Comparison of ENCODE assay signal across 8 cellular contexts in the genomic region with DNA sequence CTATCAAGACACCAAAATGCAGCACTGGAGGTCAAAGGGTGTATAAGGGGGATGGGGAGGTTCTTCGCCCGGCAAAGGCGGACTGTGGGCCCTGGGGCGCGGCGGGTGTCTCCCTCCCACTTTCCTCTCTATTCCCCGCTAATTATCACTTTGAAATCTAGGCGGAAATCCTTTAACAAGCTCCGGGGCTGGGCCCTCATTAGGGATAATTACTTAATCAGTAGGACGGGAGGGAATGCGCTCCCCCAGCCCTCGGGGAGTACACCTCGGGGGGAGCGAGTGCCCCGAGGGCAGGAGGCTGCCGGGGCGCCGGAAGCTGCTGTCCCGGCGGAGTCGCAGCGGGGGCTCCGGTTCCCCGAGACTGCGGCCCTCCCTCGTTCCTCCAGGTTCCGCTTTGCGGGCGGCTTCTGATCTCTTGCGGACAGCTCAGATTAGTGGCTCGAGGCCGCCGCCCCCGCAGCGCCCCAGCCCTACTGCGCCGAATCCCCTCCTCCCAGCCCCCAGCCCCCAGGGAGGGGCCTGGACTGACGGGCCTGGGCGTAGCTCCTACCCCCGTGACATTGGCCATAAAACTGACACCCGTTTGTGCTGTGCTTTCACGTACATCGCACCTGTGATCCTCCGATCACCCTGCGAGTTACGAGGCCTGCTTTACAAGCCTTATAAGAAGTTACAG. TPM values are rescaled to one million over a fixed set of nuclear protein-coding genes. Genes with fewer than 3 reads are reported as not detected.
DNase-seq lines count a peak whose midpoint lies in the region; ATAC-seq and TF ChIP-seq lines count a peak whose summit lies in the region.

No MANE protein-coding gene starts in this region.

- ATAC-seq in HG02840 (IDR thresholded peaks at IDR 0.05; ENCODE audit: low FRiP score, unreplicated experiment) = peak; percentile 57
- peak; percentile 92 for ATAC-seq in upper lobe of left lung (ENCODE audit: low FRiP score in 2 of 2)

- peaks cover 81% of the 10 kb centered on the region for H3K27me3 Mint-ChIP-seq in progenitor cell of endocrine pancreas

- intact Hi-C loops in cardiac septum (cut with DNase I) = no loop called here

- peak overlapping the region; percentile 67 for H3K4me3 Mint-ChIP-seq in progenitor cell of endocrine pancreas (ENCODE audit: low read depth)

- no peaks in the 10 kb centered on the region for H3K36me3 ChIP-seq in upper lobe of left lung

- H3K9me3 ChIP-seq in upper lobe of left lung = no peaks in the 10 kb centered on the region

- H3K4me1 ChIP-seq in upper lobe of left lung = peaks cover 12 to 20% (median 17%) of the 10 kb centered on the region in 4 donors

- peaks cover 3% of the 10 kb centered on the region for H3K9me3 Mint-ChIP-seq in progenitor cell of endocrine pancreas (ENCODE audit: low read depth)

- H3K27ac Mint-ChIP-seq in progenitor cell of endocrine pancreas = no peak overlapping the region

- no peak for TF ChIP-seq CTCF in progenitor cell of endocrine pancreas (IDR thresholded peaks at IDR 0.05; ENCODE audit: unreplicated experiment)
- TF ChIP-seq CTCF in upper lobe of left lung (IDR thresholded peaks at IDR 0.05) = no peak

- WGBS in upper lobe of left lung, 2 donors = 4 to 5% methylated on average over 15 to 38 of the region's 46 CpGs

- H3K36me3 Mint-ChIP-seq in progenitor cell of endocrine pancreas (ENCODE audit: insufficient read depth) = no peaks in the 10 kb centered on the region

- peak; percentile 55 for DNase-seq in Daoy (ENCODE audit: low read depth)
- peak; percentile 46 for DNase-seq in RPMI7951 (ENCODE audit: low read depth)
- peak; percentile 34 to 68 (median 48) for DNase-seq in activated naive CD4-positive, alpha-beta T cell (lab: John Stamatoyannopoulos, UW)
- DNase-seq in cardiac septum (ENCODE audit: low spot score) = peak; percentile 87
- peak; percentile 30 for DNase-seq in progenitor cell of endocrine pancreas (ENCODE audit: low spot score, unreplicated experiment)
- DNase-seq in upper lobe of left lung = peak; percentile 71 to 93
- no peak for DNase-seq in NCI-H1092 (lab: John Stamatoyannopoulos, UW)

- H3K4me3 ChIP-seq in upper lobe of left lung = peak overlapping the region; percentile 19 to 56 (median 45)

- H3K4me1 Mint-ChIP-seq in progenitor cell of endocrine pancreas (ENCODE audit: low read depth) = peaks cover 3% of the 10 kb centered on the region

- TF ChIP-seq EP300 in upper lobe of left lung (IDR thresholded peaks at IDR 0.05) = no peak

- peak overlapping the region; percentile 31 to 84 (median 80) for H3K27ac ChIP-seq in upper lobe of left lung

- no peaks in the 10 kb centered on the region for H3K27me3 ChIP-seq in upper lobe of left lung

- TF ChIP-seq POLR2A in upper lobe of left lung (IDR thresholded peaks at IDR 0.05) = peak in 1 of 4 donors; percentile 60

RNA-seq across cellular contexts. Expression of gene MUCL3, which starts 14.7 kb away (rescaled TPM):
- total RNA-seq in Daoy (2014; rRNA removed; shearing (Covaris generic)) = not detected in 2 replicates
- not detected in 2 replicates for total RNA-seq in RPMI7951 (2014; rRNA removed; shearing (Covaris generic))
- total RNA-seq in cardiac septum (not detected), progenitor cell of endocrine pancreas (0.05 TPM in 1 of 2 replicates, not detected in the other), upper lobe of left lung (10 to 100 TPM in 2 of 6 donors, 1 to 10 TPM in 4; 1.8 to 38.8 (median 5.0) TPM)

RNA-seq across cellular contexts. Expression of gene SFTA2, which starts 23.5 kb away (rescaled TPM):
- total RNA-seq in Daoy (2014; rRNA removed; shearing (Covaris generic)) = not detected in 2 replicates
- total RNA-seq in RPMI7951 (2014; rRNA removed; shearing (Covaris generic)) = 0.24 TPM in 1 of 2 replicates, not detected in the other
- not detected for total RNA-seq in cardiac septum
- 1.0 and 2.6 TPM in 2 replicates for total RNA-seq in progenitor cell of endocrine pancreas
- total RNA-seq in upper lobe of left lung = 100 to 1,000 TPM in 5 of 6 donors, 10 to 100 TPM in 1; 80.7 to 511 (median 229) TPM

RNA-seq across cellular contexts. Expression of gene MUC21, which starts 28.0 kb away (rescaled TPM):
- not detected in 2 replicates for total RNA-seq in Daoy (2014; rRNA removed; shearing (Covaris generic))
- not detected in 2 replicates for total RNA-seq in RPMI7951 (2014; rRNA removed; shearing (Covaris generic))
- total RNA-seq in cardiac septum = not detected
- total RNA-seq in progenitor cell of endocrine pancreas = not detected in 2 replicates
- total RNA-seq in upper lobe of left lung = 1 to 10 TPM; 2.1 to 5.2 (median 3.6) TPM

RNA-seq across cellular contexts. Expression of gene VARS2, which starts 41.5 kb away (rescaled TPM):
- 18.8 and 23.5 TPM in 2 replicates for total RNA-seq in Daoy (2014; rRNA removed; shearing (Covaris generic))
- 9.5 and 9.6 TPM in 2 replicates for total RNA-seq in RPMI7951 (2014; rRNA removed; shearing (Covaris generic))
- total RNA-seq in cardiac septum (24.7 TPM), progenitor cell of endocrine pancreas (56.3 and 58.0 TPM in 2 replicates), upper lobe of left lung (10 to 100 TPM; 23.0 to 56.6 (median 29.5) TPM)

RNA-seq across cellular contexts. Expression of gene GTF2H4, which starts 47.5 kb away (rescaled TPM):
- 12.6 and 13.7 TPM in 2 replicates for total RNA-seq in Daoy (2014; rRNA removed; shearing (Covaris generic))
- total RNA-seq in RPMI7951 (2014; rRNA removed; shearing (Covaris generic)) = 12.4 and 14.6 TPM in 2 replicates
- 16.0 TPM for total RNA-seq in cardiac septum
- 73.0 and 74.7 TPM in 2 replicates for total RNA-seq in progenitor cell of endocrine pancreas
- 10 to 100 TPM; 10.1 to 47.6 (median 27.6) TPM for total RNA-seq in upper lobe of left lung

Comparison
In these comparisons a context has a peak if more than half of its experiments do, and no peak if none do; other contexts are left out.
1. RNA of gene SFTA2, which starts 23.5 kb away (total RNA-seq): 80.7 to 511 TPM in upper lobe of left lung; 1.0 to 2.6 TPM in progenitor cell of endocrine pancreas, 0.24 TPM in RPMI7951, not detected in cardiac septum (single experiment) and not detected in Daoy; every median in the first group is over 10 times any median in the second.